Comparison of ENCODE assay signal across 6 cellular contexts in the genomic region with DNA sequence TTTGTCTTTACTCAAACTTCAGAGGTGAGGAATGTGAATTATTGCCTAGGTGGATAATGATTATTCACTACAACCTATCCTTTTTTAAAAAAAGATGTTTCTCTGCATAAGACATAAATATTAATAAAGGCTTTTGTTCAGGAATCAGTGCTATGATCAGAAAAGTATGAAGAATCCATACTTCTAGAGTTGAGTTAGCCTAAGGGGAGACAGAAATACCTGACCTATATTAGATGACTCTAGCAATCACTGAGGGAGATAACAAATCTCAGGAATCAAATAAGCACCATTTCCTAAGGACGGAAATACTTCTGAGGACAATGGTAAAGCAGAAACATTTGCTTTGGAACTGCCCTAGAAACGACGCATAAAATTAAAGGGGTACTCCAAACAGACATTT.
"Had no signal": no experiment of that assay in that cellular context is flagged by ENCODE, and none has a peak within 500 bp of the region (broad histone marks: within the 10 kb centered on the region; RNA-seq: fewer than 3 reads in every experiment).

No MANE protein-coding gene starts in this region.

- H3K4me3 ChIP-seq: GM23248, HAP-1 had no signal

- H3K27ac ChIP-seq: GM23248 had no signal

- H3K4me1 ChIP-seq: HAP-1 had no signal

- H3K36me3 ChIP-seq: HAP-1 had no signal

- H2AFZ ChIP-seq: GM23248 had no signal

- H3K9me3 ChIP-seq: HAP-1 had no signal

- H3K9ac ChIP-seq: GM23248 had no signal

- DNase-seq: GM23248, GOT3, H7, HFFc6, KBM-7 had no signal
